Comparison of ENCODE assay signal across 8 cellular contexts in the genomic region with DNA sequence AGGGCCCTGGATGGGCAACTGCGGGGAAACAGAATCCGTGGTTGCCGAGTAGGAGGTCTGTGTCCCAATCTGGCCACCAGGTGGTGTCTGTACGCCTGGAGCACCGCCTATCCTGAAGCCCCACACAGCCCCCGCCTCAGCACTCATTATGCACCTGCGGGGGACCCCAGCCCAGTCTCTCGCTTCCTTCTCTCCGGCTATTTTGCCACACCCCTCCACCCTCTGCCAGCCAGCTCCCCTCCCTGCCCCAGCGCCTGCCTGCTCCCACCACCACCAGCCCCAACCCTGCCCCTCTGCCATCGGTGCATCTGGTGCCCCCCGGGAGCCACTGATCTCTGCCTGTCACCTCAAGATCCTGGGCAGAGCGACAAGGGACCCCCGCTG. TPM values are rescaled to one million over a fixed set of nuclear protein-coding genes. Genes with fewer than 3 reads are reported as not detected.
A peak's percentile ranks its signal among the peaks of the same experiment; 100 is the strongest.
DNase-seq lines count a peak whose midpoint lies in the region; ATAC-seq and TF ChIP-seq lines count a peak whose summit lies in the region.

No MANE protein-coding gene starts in this region.

- DNase-seq in A172 (ENCODE audit: low spot score) (peak; percentile 28), GM13977 (ENCODE audit: low spot score) (peak; percentile 86), NCI-H1417 (lab: John Stamatoyannopoulos, UW) (peak; percentile 74 to 86 (median 75)), T-helper 1 cell (peak; percentile 37 to 67 (median 54)), right atrium auricular region (ENCODE audit: low spot score) (no peak)
- DNase-seq in activated naive CD8-positive, alpha-beta T cell treated with anti-CD3 and anti-CD28 coated beads, Interleukin-2, amount 50 U/mL, for 24 hours: peak; percentile 77
- DNase-seq in stimulated activated CD4-positive, alpha-beta T cell treated with anti-CD3 and anti-CD28 coated beads, Interleukin-15, amount 100 ng/mL, for 24 hours: peak; percentile 82

- no peak overlapping the region for H3K27ac Mint-ChIP-seq in activated naive CD8-positive, alpha-beta T cell treated with anti-CD3 and anti-CD28 coated beads, Interleukin-2, amount 50 U/mL, for 24 hours

- H3K4me1 ChIP-seq in right atrium auricular region: peaks cover 0 to 48% of the 10 kb centered on the region in 2 donors

- H3K27me3 ChIP-seq in right atrium auricular region: peaks cover 8 to 12% of the 10 kb centered on the region in 2 donors

- peak; percentile 55 for ATAC-seq in activated naive CD8-positive, alpha-beta T cell treated with anti-CD3 and anti-CD28 coated beads, Interleukin-2, amount 50 U/mL, for 24 hours
- no peak for ATAC-seq in HG03439 (IDR thresholded peaks at IDR 0.05; ENCODE audit: unreplicated experiment)

- TF ChIP-seq CTCF in GM13977 (IDR thresholded peaks at IDR 0.05; ENCODE audit: extremely low read depth, insufficient read depth, missing control alignments) (peak; percentile 79), right atrium auricular region (IDR thresholded peaks at IDR 0.05) (peak; percentile 67 to 81)

- H3K9me3 Mint-ChIP-seq in activated naive CD8-positive, alpha-beta T cell treated with anti-CD3 and anti-CD28 coated beads, Interleukin-2, amount 50 U/mL, for 24 hours: no peaks in the 10 kb centered on the region

- H3K4me1 Mint-ChIP-seq in activated naive CD8-positive, alpha-beta T cell treated with anti-CD3 and anti-CD28 coated beads, Interleukin-2, amount 50 U/mL, for 24 hours: peaks cover 29% of the 10 kb centered on the region

- peaks cover 19% of the 10 kb centered on the region for H3K36me3 ChIP-seq in right atrium auricular region

- in situ Hi-C loops in GM13977 (cut with MboI; ENCODE audit: low pct_unique_long_range_greater_than_20kb, low sequenced_read_pairs, unreplicated experiment): no loop called here

- no peaks in the 10 kb centered on the region for H3K36me3 Mint-ChIP-seq in activated naive CD8-positive, alpha-beta T cell treated with anti-CD3 and anti-CD28 coated beads, Interleukin-2, amount 50 U/mL, for 24 hours (ENCODE audit: low read depth)

- H3K4me3 Mint-ChIP-seq in activated naive CD8-positive, alpha-beta T cell treated with anti-CD3 and anti-CD28 coated beads, Interleukin-2, amount 50 U/mL, for 24 hours: no peak overlapping the region

- no peak overlapping the region for H3K4me3 ChIP-seq in right atrium auricular region

- H3K9me3 ChIP-seq in right atrium auricular region: no peaks in the 10 kb centered on the region

- no peak overlapping the region for H3K27ac ChIP-seq in right atrium auricular region

- peaks cover 51% of the 10 kb centered on the region for H3K27me3 Mint-ChIP-seq in activated naive CD8-positive, alpha-beta T cell treated with anti-CD3 and anti-CD28 coated beads, Interleukin-2, amount 50 U/mL, for 24 hours

RNA-seq across cellular contexts. Expression of gene NXPH4, which starts 2.2 kb away (rescaled TPM):
- total RNA-seq in A172 (2014; rRNA removed; shearing (Covaris generic)): 5.3 and 5.8 TPM in 2 replicates
- total RNA-seq in right atrium auricular region: 1 to 10 TPM in 1 of 2 donors, under 1 TPM in 1; 0.28 to 1.1 TPM

RNA-seq across cellular contexts. Expression of gene SHMT2, which starts 15.1 kb away (rescaled TPM):
- total RNA-seq in A172 (2014; rRNA removed; shearing (Covaris generic)): 208 and 223 TPM in 2 replicates
- 10 to 100 TPM; 16.6 to 33.0 TPM for total RNA-seq in right atrium auricular region

RNA-seq across cellular contexts. Expression of gene STAC3, which starts 36.6 kb away (rescaled TPM):
- 0.59 and 0.89 TPM in 2 replicates for total RNA-seq in A172 (2014; rRNA removed; shearing (Covaris generic))
- under 1 TPM; 0.48 to 0.59 TPM for total RNA-seq in right atrium auricular region
